In genomic region chr9:134719331-134719730, GRCh38 we compare ENCODE assay signal across 15 cellular contexts.
DNase-seq lines count a peak whose midpoint lies in the region; ATAC-seq, FAIRE-seq and TF ChIP-seq lines count a peak whose summit lies in the region.
"Had no signal": no experiment of that assay in that cellular context is flagged by ENCODE, and none has a peak within 500 bp of the region (broad histone marks: within the 10 kb centered on the region; RNA-seq: fewer than 3 reads in every experiment).

No MANE protein-coding gene starts in this region.

- H3K27me3 ChIP-seq in astrocyte (ENCODE audit: insufficient read depth, low read length) (no peaks in the 10 kb centered on the region), vagina (no peaks in the 10 kb centered on the region), endodermal cell (ENCODE audit: control insufficient read depth, insufficient read depth, low read length, poor library complexity, severe bottlenecking) (no peaks in the 10 kb centered on the region)
- H3K27me3 ChIP-seq: BE2C had no signal

- intact Hi-C loops in vagina (cut with DNase I) = no loop called here

- WGBS in endodermal cell (ENCODE audit: insufficient coverage in 1 of 2, insufficient read length in 1 of 2), 2 experiments = 93 to 100% methylated on average over 5 to 11 of the region's 11 CpGs

- peak overlapping the region; percentile 33; the same call in 1 of the 2 replicates for H3K4me3 Mint-ChIP-seq in HFFc6
- no peak overlapping the region for H3K4me3 Mint-ChIP-seq in astrocyte (ENCODE audit: unreplicated experiment)
- no peak overlapping the region for H3K4me3 Mint-ChIP-seq in neural crest cell
- no peak overlapping the region for H3K4me3 Mint-ChIP-seq in endodermal cell
- H3K4me3 Mint-ChIP-seq: CD8-positive, alpha-beta memory T cell had no signal

- peaks cover 100% of the 10 kb centered on the region for H4K20me1 ChIP-seq in astrocyte (ENCODE audit: insufficient read depth, low read length)

- peaks cover 2% of the 10 kb centered on the region for H3K9me3 ChIP-seq in astrocyte (ENCODE audit: insufficient read depth, low read depth, low read length)
- no peaks in the 10 kb centered on the region for H3K9me3 ChIP-seq in vagina
- no peaks in the 10 kb centered on the region for H3K9me3 ChIP-seq in endodermal cell (ENCODE audit: control insufficient read depth, low read length)
- H3K9me3 ChIP-seq: A549, BE2C, Caco-2 had no signal

- H3K36me3 ChIP-seq in astrocyte (ENCODE audit: insufficient read depth, low read length) = peaks cover 27% of the 10 kb centered on the region
- no peaks in the 10 kb centered on the region for H3K36me3 ChIP-seq in vagina
- peaks cover 3% of the 10 kb centered on the region for H3K36me3 ChIP-seq in endodermal cell (ENCODE audit: control insufficient read depth, insufficient read depth, low read length)
- H3K36me3 ChIP-seq: BE2C had no signal

- H3K4me1 Mint-ChIP-seq in HFFc6 (ENCODE audit: low read depth) = peaks cover 36% of the 10 kb centered on the region
- peaks cover 42% of the 10 kb centered on the region for H3K4me1 Mint-ChIP-seq in astrocyte (ENCODE audit: low read depth, unreplicated experiment)
- H3K4me1 Mint-ChIP-seq in neural crest cell = no peaks in the 10 kb centered on the region
- H3K4me1 Mint-ChIP-seq in endodermal cell = peaks cover 4% of the 10 kb centered on the region

- TF ChIP-seq CTCF in HFFc6 (IDR thresholded peaks at IDR 0.05) (no peak), astrocyte (IDR thresholded peaks at IDR 0.05; ENCODE audit: insufficient read depth, low read depth, low read length) (no peak), neural crest cell (conservative IDR thresholded peaks at IDR 0.05) (no peak), vagina (IDR thresholded peaks at IDR 0.05) (no peak), endodermal cell (conservative IDR thresholded peaks at IDR 0.05) (no peak)

- H3K9ac ChIP-seq in astrocyte (ENCODE audit: low read length) (no peak overlapping the region), endodermal cell (ENCODE audit: extremely low read depth, low read length, poor library complexity, severe bottlenecking) (no peak overlapping the region)
- H3K9ac ChIP-seq: GM23248 had no signal

- DNase-seq in HFFc6 (no peak), astrocyte (ENCODE audit: low read depth) (no peak), neural crest cell (ENCODE audit: low read depth, low spot score) (no peak), vagina (ENCODE audit: extremely low spot score in 2 of 2) (no peak), endodermal cell (no peak)
- DNase-seq: BE2C; Caco-2; CD8-positive, alpha-beta memory T cell; DMS53; GF-D8; GM23248; H7 had no signal

- H3K9me3 Mint-ChIP-seq in HFFc6 (peaks cover 1% of the 10 kb centered on the region; the same call in 1 of the 2 replicates), astrocyte (ENCODE audit: unreplicated experiment) (peaks cover 2% of the 10 kb centered on the region), neural crest cell (peaks cover 5% of the 10 kb centered on the region), endodermal cell (peaks cover 3% of the 10 kb centered on the region)

- H3K27me3 Mint-ChIP-seq in HFFc6 (ENCODE audit: insufficient read depth) (peaks cover 65% of the 10 kb centered on the region), astrocyte (ENCODE audit: low read depth, unreplicated experiment) (no peaks in the 10 kb centered on the region), neural crest cell (ENCODE audit: low read depth) (no peaks in the 10 kb centered on the region), endodermal cell (ENCODE audit: insufficient read depth) (no peaks in the 10 kb centered on the region)

- FAIRE-seq in astrocyte (lab: Jason Lieb, UNC) = no peak
- FAIRE-seq: A549 had no signal

- no peak for ATAC-seq in GM21381 (IDR thresholded peaks at IDR 0.05; ENCODE audit: unreplicated experiment)
- no peak for ATAC-seq in GM18511 (IDR thresholded peaks at IDR 0.05; ENCODE audit: unreplicated experiment)
- ATAC-seq: A549 had no signal

- H3K4me1 ChIP-seq in astrocyte (ENCODE audit: insufficient read depth, low read length) (peaks cover 12% of the 10 kb centered on the region), vagina (peaks cover 46% of the 10 kb centered on the region), endodermal cell (ENCODE audit: control insufficient read depth, insufficient read depth, low read length) (no peaks in the 10 kb centered on the region)
- H3K4me1 ChIP-seq: A549 had no signal

- peaks cover 100% of the 10 kb centered on the region for H3K79me2 ChIP-seq in astrocyte (ENCODE audit: insufficient read depth, low read length)

- H3K27ac ChIP-seq in astrocyte (ENCODE audit: low read depth, low read length) (no peak overlapping the region), vagina (peak overlapping the region; percentile 41), endodermal cell (ENCODE audit: low read depth, low read length) (no peak overlapping the region)
- H3K27ac ChIP-seq: A549, GM23248 had no signal

- no peak overlapping the region for H2AFZ ChIP-seq in astrocyte (ENCODE audit: low read depth, low read length)
- H2AFZ ChIP-seq: GM23248 had no signal

- no peak overlapping the region for H3K4me2 ChIP-seq in astrocyte (ENCODE audit: low read length)
- H3K4me2 ChIP-seq: A549 had no signal

- H3K27ac Mint-ChIP-seq in HFFc6 (peak overlapping the region; percentile 7; the same call in 1 of the 2 replicates), astrocyte (ENCODE audit: unreplicated experiment) (peak overlapping the region; percentile 75), neural crest cell (ENCODE audit: unreplicated experiment) (peak overlapping the region; percentile 4), endodermal cell (no peak overlapping the region)
- H3K27ac Mint-ChIP-seq: CD8-positive, alpha-beta memory T cell had no signal

- H3K36me3 Mint-ChIP-seq in HFFc6 (ENCODE audit: low read depth) = peaks cover 21% of the 10 kb centered on the region
- H3K36me3 Mint-ChIP-seq in astrocyte (ENCODE audit: low read depth, unreplicated experiment) = peaks cover 38% of the 10 kb centered on the region
- H3K36me3 Mint-ChIP-seq in neural crest cell (ENCODE audit: low read depth) = no peaks in the 10 kb centered on the region
- H3K36me3 Mint-ChIP-seq in endodermal cell (ENCODE audit: low read depth) = peaks cover 11% of the 10 kb centered on the region
- H3K36me3 Mint-ChIP-seq: CD8-positive, alpha-beta memory T cell had no signal

- TF ChIP-seq POLR2A in vagina (IDR thresholded peaks at IDR 0.05) = no peak

- H3K4me3 ChIP-seq in astrocyte (ENCODE audit: insufficient read depth, low read depth, low read length) = no peak overlapping the region
- H3K4me3 ChIP-seq in vagina = no peak overlapping the region
- H3K4me3 ChIP-seq in endodermal cell (ENCODE audit: low read length) = no peak overlapping the region
- H3K4me3 ChIP-seq: A549, GM23248 had no signal
